Comparison of ENCODE assay signal across 1 cellular context in the genomic region with DNA sequence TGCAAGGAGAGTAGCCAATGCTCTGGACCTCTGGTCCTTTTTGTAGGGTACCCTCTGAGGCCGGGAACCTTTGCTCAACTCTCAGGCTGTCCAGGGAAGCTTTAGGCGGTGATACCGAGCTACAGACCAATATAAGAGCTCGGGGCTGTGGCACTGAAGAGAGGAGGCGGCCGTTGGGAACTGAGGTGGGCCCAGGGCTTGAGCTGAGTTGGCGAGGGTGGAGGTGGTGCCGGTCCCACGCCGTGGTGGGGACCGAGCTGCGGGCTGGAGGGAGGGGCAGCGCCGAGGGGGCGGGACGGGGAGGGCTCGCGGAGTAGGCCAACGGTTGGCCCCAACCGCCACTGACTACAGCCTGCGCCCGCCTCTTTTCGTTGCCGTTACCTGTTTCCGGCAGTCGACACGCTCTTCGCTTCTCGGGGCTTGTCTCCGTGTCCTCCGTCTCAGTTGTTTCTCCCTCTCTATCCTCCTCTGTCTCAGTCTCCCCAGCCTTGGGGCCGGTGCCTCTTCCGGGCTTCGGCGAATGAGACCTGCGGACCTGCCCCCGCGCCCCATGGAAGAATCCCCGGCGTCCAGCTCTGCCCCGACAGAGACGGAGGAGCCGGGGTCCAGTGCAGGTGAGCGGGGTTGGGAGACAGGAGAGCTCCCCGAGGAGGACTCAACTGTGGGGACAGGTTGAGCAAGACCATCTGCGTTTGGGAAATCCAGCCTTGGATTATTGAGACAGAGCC.
TF ChIP-seq lines count a peak whose summit lies in the region.

A gene with protein sequence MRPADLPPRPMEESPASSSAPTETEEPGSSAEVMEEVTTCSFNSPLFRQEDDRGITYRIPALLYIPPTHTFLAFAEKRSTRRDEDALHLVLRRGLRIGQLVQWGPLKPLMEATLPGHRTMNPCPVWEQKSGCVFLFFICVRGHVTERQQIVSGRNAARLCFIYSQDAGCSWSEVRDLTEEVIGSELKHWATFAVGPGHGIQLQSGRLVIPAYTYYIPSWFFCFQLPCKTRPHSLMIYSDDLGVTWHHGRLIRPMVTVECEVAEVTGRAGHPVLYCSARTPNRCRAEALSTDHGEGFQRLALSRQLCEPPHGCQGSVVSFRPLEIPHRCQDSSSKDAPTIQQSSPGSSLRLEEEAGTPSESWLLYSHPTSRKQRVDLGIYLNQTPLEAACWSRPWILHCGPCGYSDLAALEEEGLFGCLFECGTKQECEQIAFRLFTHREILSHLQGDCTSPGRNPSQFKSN (plus strand): TSS at position 393 of the 728 bp plus-strand sequence. CDS start 128 bp downstream, at position 521.

TF ChIP-seq in HepG2, 621 proteins besides CTCF, POLR2A, EP300 and RAD21 (continued from another document and continues in another):
- no peak for TF ChIP-seq PAXIP1 (CRISPR knock-in tag; conservative IDR thresholded peaks at IDR 0.05)
- no peak for TF ChIP-seq GLI4 (CRISPR knock-in tag; IDR thresholded peaks at IDR 0.05; ENCODE audit: borderline replicate concordance)
- TF ChIP-seq KDM5A (IDR thresholded peaks at IDR 0.05; ENCODE audit: borderline replicate concordance, low read length): peak; percentile 48; the same call in 1 of the 2 replicates
- TF ChIP-seq TEAD2 (CRISPR knock-in tag; IDR thresholded peaks at IDR 0.05): no peak
- TF ChIP-seq ZNF564 (CRISPR knock-in tag; IDR thresholded peaks at IDR 0.05): no peak
- no peak for TF ChIP-seq MTA1 (CRISPR knock-in tag; IDR thresholded peaks at IDR 0.05; ENCODE audit: borderline replicate concordance)
- TF ChIP-seq MLXIP (CRISPR knock-in tag; IDR thresholded peaks at IDR 0.05; ENCODE audit: borderline replicate concordance): no peak
- no peak for TF ChIP-seq ZNF737 (CRISPR knock-in tag; IDR thresholded peaks at IDR 0.05; ENCODE audit: borderline replicate concordance)
- no peak for TF ChIP-seq GPN1 (CRISPR knock-in tag; IDR thresholded peaks at IDR 0.05; ENCODE audit: borderline replicate concordance)
- 0 out of 2 replicates have a peak, but pooled peaks have one; percentile 27 for TF ChIP-seq SNAPC2 (CRISPR knock-in tag; IDR thresholded peaks at IDR 0.05)
- no peak; the same call in 1 of the 2 replicates for TF ChIP-seq MAF1 (CRISPR knock-in tag; IDR thresholded peaks at IDR 0.05; ENCODE audit: borderline replicate concordance)
- 0 out of 2 replicates have a peak, but pooled peaks have one; percentile 31 for TF ChIP-seq ZNF253 (CRISPR knock-in tag; IDR thresholded peaks at IDR 0.05; ENCODE audit: borderline replicate concordance)
- TF ChIP-seq PREB (CRISPR knock-in tag; IDR thresholded peaks at IDR 0.05): no peak
- TF ChIP-seq, protein P1, sequence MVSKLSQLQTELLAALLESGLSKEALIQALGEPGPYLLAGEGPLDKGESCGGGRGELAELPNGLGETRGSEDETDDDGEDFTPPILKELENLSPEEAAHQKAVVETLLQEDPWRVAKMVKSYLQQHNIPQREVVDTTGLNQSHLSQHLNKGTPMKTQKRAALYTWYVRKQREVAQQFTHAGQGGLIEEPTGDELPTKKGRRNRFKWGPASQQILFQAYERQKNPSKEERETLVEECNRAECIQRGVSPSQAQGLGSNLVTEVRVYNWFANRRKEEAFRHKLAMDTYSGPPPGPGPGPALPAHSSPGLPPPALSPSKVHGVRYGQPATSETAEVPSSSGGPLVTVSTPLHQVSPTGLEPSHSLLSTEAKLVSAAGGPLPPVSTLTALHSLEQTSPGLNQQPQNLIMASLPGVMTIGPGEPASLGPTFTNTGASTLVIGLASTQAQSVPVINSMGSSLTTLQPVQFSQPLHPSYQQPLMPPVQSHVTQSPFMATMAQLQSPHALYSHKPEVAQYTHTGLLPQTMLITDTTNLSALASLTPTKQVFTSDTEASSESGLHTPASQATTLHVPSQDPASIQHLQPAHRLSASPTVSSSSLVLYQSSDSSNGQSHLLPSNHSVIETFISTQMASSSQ (IDR thresholded peaks at IDR 0.05; ENCODE audit: low read depth): no peak
- TF ChIP-seq, protein P1 (CRISPR knock-in tag; IDR thresholded peaks at IDR 0.05; ENCODE audit: borderline replicate concordance): no peak; the same call in 1 of the 2 replicates
- 0 out of 2 replicates have a peak, but pooled peaks have one; percentile 42 for TF ChIP-seq MXD4 (CRISPR knock-in tag; IDR thresholded peaks at IDR 0.05)
- 0 out of 2 replicates have a peak, but pooled peaks have one; percentile 26 for TF ChIP-seq RBAK (CRISPR knock-in tag; IDR thresholded peaks at IDR 0.05)
- TF ChIP-seq ZFP62 (CRISPR knock-in tag; IDR thresholded peaks at IDR 0.05): no peak
- TF ChIP-seq CBX5 (CRISPR knock-in tag; IDR thresholded peaks at IDR 0.05; ENCODE audit: borderline replicate concordance): no peak; the same call in 1 of the 2 replicates
- no peak for TF ChIP-seq DNMT3B (CRISPR knock-in tag; conservative IDR thresholded peaks at IDR 0.05)
- no peak; the same call in 1 of the 2 replicates for TF ChIP-seq PRDM10 (CRISPR knock-in tag; IDR thresholded peaks at IDR 0.05; ENCODE audit: low read depth)
- TF ChIP-seq HOXA3 (CRISPR knock-in tag; IDR thresholded peaks at IDR 0.05): peak; percentile 51; the same call in 1 of the 2 replicates
- TF ChIP-seq JDP2 (CRISPR knock-in tag; IDR thresholded peaks at IDR 0.05; ENCODE audit: borderline replicate concordance): no peak
- no peak for TF ChIP-seq SKI (IDR thresholded peaks at IDR 0.05; ENCODE audit: partially characterized antibody)
- TF ChIP-seq ZNF660 (CRISPR knock-in tag; IDR thresholded peaks at IDR 0.05; ENCODE audit: borderline replicate concordance, low read depth): no peak
- TF ChIP-seq ZFP36L1 (CRISPR knock-in tag; IDR thresholded peaks at IDR 0.05): no peak
- TF ChIP-seq ZNF740 (CRISPR knock-in tag; IDR thresholded peaks at IDR 0.05): no peak
- TF ChIP-seq, protein P2, sequence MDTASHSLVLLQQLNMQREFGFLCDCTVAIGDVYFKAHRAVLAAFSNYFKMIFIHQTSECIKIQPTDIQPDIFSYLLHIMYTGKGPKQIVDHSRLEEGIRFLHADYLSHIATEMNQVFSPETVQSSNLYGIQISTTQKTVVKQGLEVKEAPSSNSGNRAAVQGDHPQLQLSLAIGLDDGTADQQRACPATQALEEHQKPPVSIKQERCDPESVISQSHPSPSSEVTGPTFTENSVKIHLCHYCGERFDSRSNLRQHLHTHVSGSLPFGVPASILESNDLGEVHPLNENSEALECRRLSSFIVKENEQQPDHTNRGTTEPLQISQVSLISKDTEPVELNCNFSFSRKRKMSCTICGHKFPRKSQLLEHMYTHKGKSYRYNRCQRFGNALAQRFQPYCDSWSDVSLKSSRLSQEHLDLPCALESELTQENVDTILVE (CRISPR knock-in tag; IDR thresholded peaks at IDR 0.05): no peak; the same call in 1 of the 2 replicates
- TF ChIP-seq, protein P3, sequence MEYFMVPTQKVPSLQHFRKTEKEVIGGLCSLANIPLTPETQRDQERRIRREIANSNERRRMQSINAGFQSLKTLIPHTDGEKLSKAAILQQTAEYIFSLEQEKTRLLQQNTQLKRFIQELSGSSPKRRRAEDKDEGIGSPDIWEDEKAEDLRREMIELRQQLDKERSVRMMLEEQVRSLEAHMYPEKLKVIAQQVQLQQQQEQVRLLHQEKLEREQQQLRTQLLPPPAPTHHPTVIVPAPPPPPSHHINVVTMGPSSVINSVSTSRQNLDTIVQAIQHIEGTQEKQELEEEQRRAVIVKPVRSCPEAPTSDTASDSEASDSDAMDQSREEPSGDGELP (IDR thresholded peaks at IDR 0.05; ENCODE audit: borderline replicate concordance, low read depth): no peak
